In genomic region chr17:35554668-35555067, GRCh38 we compare ENCODE assay signal across 22 cellular contexts. TPM values are rescaled to one million over a fixed set of nuclear protein-coding genes. Genes with fewer than 3 reads are reported as not detected.
DNase-seq lines count a peak whose midpoint lies in the region; ATAC-seq, FAIRE-seq and TF ChIP-seq lines count a peak whose summit lies in the region.
"Had no signal": no experiment of that assay in that cellular context is flagged by ENCODE, and none has a peak within 500 bp of the region (broad histone marks: within the 10 kb centered on the region; RNA-seq: fewer than 3 reads in every experiment).

No MANE protein-coding gene starts in this region.

- FAIRE-seq in H1 (lab: Jason Lieb, UNC), result no peak
- FAIRE-seq: GM12891 had no signal

- POLR2A ChIA-PET in H1 (lab: Charles Lee; ENCODE audit: partially characterized antibody), result interaction anchor here (0.6 to 0.7 kb wide), 2 partner anchors 39 to 189 kb away, joined by 3 read pairs; no protein-coding TSS in a partner anchor

- no peak overlapping the region for H3K27ac ChIP-seq in H1 (ENCODE audit: low read depth, low read length)
- H3K27ac ChIP-seq in effector memory CD4-positive, alpha-beta T cell (ENCODE audit: insufficient read depth, low read length, poor library complexity, severe bottlenecking), result no peak overlapping the region
- H3K27ac ChIP-seq: RWPE1 had no signal

- H3K79me2 ChIP-seq in H1 (ENCODE audit: control insufficient read depth in 1 of 2, insufficient read depth in 2 of 2, low read length in 2 of 2), result no peaks in the 10 kb centered on the region

- no peaks in the 10 kb centered on the region for H3K36me3 Mint-ChIP-seq in natural killer cell treated with Interleukin-12 subunit alpha and Interleukin-12 subunit beta and Interleukin-15 and Interleukin-18, amount 100 ng/mL, for 72 hours
- H3K36me3 Mint-ChIP-seq in natural killer cell, result no peaks in the 10 kb centered on the region
- H3K36me3 Mint-ChIP-seq in type B pancreatic cell, result no peaks in the 10 kb centered on the region

- H3K4me1 ChIP-seq in H1 (replicated peaks in 1 of 4; ENCODE audit: control insufficient read depth in 3 of 4, insufficient read depth in 4 of 4, low read length in 3 of 4), result no peaks in the 10 kb centered on the region
- no peaks in the 10 kb centered on the region for H3K4me1 ChIP-seq in effector memory CD4-positive, alpha-beta T cell (ENCODE audit: control insufficient read depth, insufficient read depth, low read length, poor library complexity, severe bottlenecking)

- H3K79me1 ChIP-seq in H1 (ENCODE audit: low read depth, low read length), result no peaks in the 10 kb centered on the region

- no peak for TF ChIP-seq POLR2A in H1 (IDR thresholded peaks at IDR 0.05; ENCODE audit: control extremely low read depth in 1 of 2, low read depth in 2 of 2, low read length in 2 of 2)

- H2BK20ac ChIP-seq in H1 (ENCODE audit: low read length), result no peak overlapping the region

- WGBS in H1 (ENCODE audit: extremely low coverage in 1 of 2, insufficient coverage in 1 of 2, insufficient read length in 1 of 2, insufficient replicate concordance in 2 of 2, low coverage in 1 of 2, low lambda C conversion rate in 2 of 2, missing lambda C conversion rate in 1 of 2), 2 experiments, result 89% methylated on average over 5 of the region's 5 CpGs; no CpG with 5 or more reads in 1 of the 2 experiments

- no peak for TF ChIP-seq EP300 in H1 (IDR thresholded peaks at IDR 0.05; ENCODE audit: borderline replicate concordance in 1 of 2, low read depth in 2 of 2, low read length in 2 of 2)

- no peaks in the 10 kb centered on the region for H3K27me3 ChIP-seq in H1 (replicated peaks in 1 of 4; ENCODE audit: control insufficient read depth in 3 of 4, extremely low read depth in 1 of 4, insufficient read depth in 3 of 4, low read length in 3 of 4)
- H3K27me3 ChIP-seq in effector memory CD4-positive, alpha-beta T cell (replicated peaks; ENCODE audit: control insufficient read depth, insufficient read depth, low read length, poor library complexity, severe bottlenecking), result no peaks in the 10 kb centered on the region

- peak overlapping the region; percentile 93; the same call in 1 of the 2 replicates for H2AK5ac ChIP-seq in H1 (ENCODE audit: low read depth, low read length)

- H2BK120ac ChIP-seq in H1 (replicated peaks; ENCODE audit: low read depth, low read length), result no peak overlapping the region

- peak; percentile 31 for DNase-seq in activated CD4-positive, alpha-beta T cell treated with anti-CD3 and anti-CD28 coated beads for 48 hours
- no peak for DNase-seq in activated CD4-positive, alpha-beta T cell treated with anti-CD3 and anti-CD28 coated beads for 1 hour
- no peak for DNase-seq in natural killer cell treated with Interleukin-12 subunit alpha and Interleukin-12 subunit beta and Interleukin-15 and Interleukin-18, amount 100 ng/mL, for 72 hours (ENCODE audit: low spot score)
- no peak for DNase-seq in natural killer cell
- no peak for DNase-seq in H1 (ENCODE audit: low read depth in 1 of 2, low spot score in 2 of 2)
- no peak for DNase-seq in effector memory CD4-positive, alpha-beta T cell
- no peak for DNase-seq in posterior cingulate gyrus
- no peak for DNase-seq in type B pancreatic cell (ENCODE audit: extremely low spot score, unreplicated experiment)
- DNase-seq: CD4-positive, alpha-beta memory T cell; DMS79; NCI-H1048; NCI-H1436 treated with DMSO at 0.1 percent for 48 hours; NCI-H2029 treated with DMSO at 0.1 percent for 48 hours; NCI-H748 treated with DMSO at 0.1 percent for 48 hours; PC-3 had no signal

- H3K23me2 ChIP-seq in H1 (ENCODE audit: low read depth, low read length), result no peaks in the 10 kb centered on the region

- no peak overlapping the region for H3K27ac Mint-ChIP-seq in natural killer cell treated with Interleukin-12 subunit alpha and Interleukin-12 subunit beta and Interleukin-15 and Interleukin-18, amount 100 ng/mL, for 72 hours
- no peak overlapping the region for H3K27ac Mint-ChIP-seq in natural killer cell
- H3K27ac Mint-ChIP-seq in type B pancreatic cell, result no peak overlapping the region
- H3K27ac Mint-ChIP-seq: CD4-positive, alpha-beta memory T cell had no signal

- no peak overlapping the region for H2BK12ac ChIP-seq in H1 (ENCODE audit: low read depth, low read length)

- H2AFZ ChIP-seq in H1 (ENCODE audit: low read length), result no peak overlapping the region

- H4K8ac ChIP-seq in H1 (ENCODE audit: extremely low read depth, insufficient read depth, low read length), result no peak overlapping the region

- H3K4me3 Mint-ChIP-seq in natural killer cell treated with Interleukin-12 subunit alpha and Interleukin-12 subunit beta and Interleukin-15 and Interleukin-18, amount 100 ng/mL, for 72 hours, result no peak overlapping the region
- no peak overlapping the region for H3K4me3 Mint-ChIP-seq in natural killer cell
- H3K4me3 Mint-ChIP-seq in type B pancreatic cell, result no peak overlapping the region
- H3K4me3 Mint-ChIP-seq: CD4-positive, alpha-beta memory T cell had no signal

- no peak overlapping the region for H3K4me2 ChIP-seq in H1 (ENCODE audit: insufficient read depth in 1 of 2, low read depth in 2 of 2, low read length in 2 of 2)

- no peak overlapping the region for H3K4me3 ChIP-seq in H1 (ENCODE audit: extremely low read depth in 1 of 4, insufficient read depth in 2 of 4, low read depth in 3 of 4, low read length in 4 of 4)
- H3K4me3 ChIP-seq in effector memory CD4-positive, alpha-beta T cell (ENCODE audit: insufficient read depth, low read depth, low read length, poor library complexity, severe bottlenecking), result no peak overlapping the region

- no peak overlapping the region for H4K5ac ChIP-seq in H1 (ENCODE audit: insufficient read length, low read depth, low read length)

- H4K20me1 ChIP-seq in H1 (replicated peaks in 1 of 2; ENCODE audit: control insufficient read depth in 1 of 2, insufficient read depth in 2 of 2, low read length in 2 of 2), result no peaks in the 10 kb centered on the region

- intact Hi-C loops in natural killer cell (cut with micrococcal nuclease), result no loop called here
- intact Hi-C loops in posterior cingulate gyrus (cut with DNase I), result no loop called here

- no peaks in the 10 kb centered on the region for H3K36me3 ChIP-seq in H1 (ENCODE audit: control insufficient read depth in 2 of 4, insufficient read depth in 4 of 4, low read length in 3 of 4)
- no peaks in the 10 kb centered on the region for H3K36me3 ChIP-seq in effector memory CD4-positive, alpha-beta T cell (ENCODE audit: control insufficient read depth, insufficient read depth, low read length)

- ATAC-seq in natural killer cell treated with Interleukin-12 subunit alpha and Interleukin-12 subunit beta and Interleukin-15 and Interleukin-18, amount 100 ng/mL, for 72 hours, result peak; percentile 60 to 87
- ATAC-seq in natural killer cell, result no peak
- ATAC-seq: PC-3 had no signal

- TF ChIP-seq RAD21 in H1 (IDR thresholded peaks at IDR 0.05 in 1 of 2, conservative IDR thresholded peaks at IDR 0.05 in 1 of 2; ENCODE audit: low read depth in 2 of 2, low read length in 2 of 2), result no peak

- H3K4ac ChIP-seq in H1 (replicated peaks; ENCODE audit: insufficient read length, low read depth, low read length), result no peak overlapping the region

- no peak overlapping the region for H3K14ac ChIP-seq in H1 (ENCODE audit: insufficient read length)

- H3K23ac ChIP-seq in H1 (ENCODE audit: insufficient read length), result no peak overlapping the region

- no peak overlapping the region for H3K9ac ChIP-seq in H1 (replicated peaks in 1 of 4; ENCODE audit: extremely low read depth in 1 of 4, low read depth in 3 of 4, low read length in 3 of 4)

- no peaks in the 10 kb centered on the region for H3K9me3 Mint-ChIP-seq in natural killer cell treated with Interleukin-12 subunit alpha and Interleukin-12 subunit beta and Interleukin-15 and Interleukin-18, amount 100 ng/mL, for 72 hours
- H3K9me3 Mint-ChIP-seq in natural killer cell (no peaks in the 10 kb centered on the region), type B pancreatic cell (no peaks in the 10 kb centered on the region)
- H3K9me3 Mint-ChIP-seq: CD4-positive, alpha-beta memory T cell had no signal

- TF ChIP-seq CTCF in natural killer cell (IDR thresholded peaks at IDR 0.05), result no peak
- TF ChIP-seq CTCF in H1 (IDR thresholded peaks at IDR 0.05; ENCODE audit: control extremely low read depth in 1 of 3, insufficient read depth in 1 of 3, low read depth in 1 of 3, low read length in 3 of 3), result no peak
- TF ChIP-seq CTCF in type B pancreatic cell (conservative IDR thresholded peaks at IDR 0.05), result no peak

- H4K91ac ChIP-seq in H1 (replicated peaks; ENCODE audit: insufficient read length, low read length), result no peak overlapping the region

- no peak overlapping the region for H3K56ac ChIP-seq in H1 (replicated peaks; ENCODE audit: insufficient read length, low read depth, low read length)

- H2BK5ac ChIP-seq in H1 (ENCODE audit: low read depth, low read length), result no peak overlapping the region

- no peaks in the 10 kb centered on the region for H3K4me1 Mint-ChIP-seq in natural killer cell treated with Interleukin-12 subunit alpha and Interleukin-12 subunit beta and Interleukin-15 and Interleukin-18, amount 100 ng/mL, for 72 hours (ENCODE audit: low read depth in 2 of 2)
- H3K4me1 Mint-ChIP-seq in natural killer cell (no peaks in the 10 kb centered on the region), type B pancreatic cell (ENCODE audit: unreplicated experiment) (no peaks in the 10 kb centered on the region)
- H3K4me1 Mint-ChIP-seq: CD4-positive, alpha-beta memory T cell had no signal

- CTCF ChIA-PET in H1 (lab: Charles Lee; ENCODE audit: partially characterized antibody), result interaction anchor here (0.8 to 1.4 kb wide), 7 partner anchors 17 to 250 kb away, joined by 3 to 6 read pairs (median 3); partner anchors contain the start of gene SLFN12L

- no peak overlapping the region for H3K18ac ChIP-seq in H1 (ENCODE audit: extremely low read depth, low read length)

- H3K9me3 ChIP-seq in H1 (ENCODE audit: insufficient read depth in 2 of 2, low read depth in 1 of 2, low read length in 1 of 2), result no peaks in the 10 kb centered on the region
- no peaks in the 10 kb centered on the region for H3K9me3 ChIP-seq in effector memory CD4-positive, alpha-beta T cell (ENCODE audit: control insufficient read depth, low read length)

- H2BK15ac ChIP-seq in H1 (ENCODE audit: low read length), result no peak overlapping the region

- H3K27me3 Mint-ChIP-seq in natural killer cell treated with Interleukin-12 subunit alpha and Interleukin-12 subunit beta and Interleukin-15 and Interleukin-18, amount 100 ng/mL, for 72 hours, result peaks cover 0 to 13% of the 10 kb centered on the region in 2 donors
- H3K27me3 Mint-ChIP-seq in natural killer cell (ENCODE audit: low read depth in 2 of 2), result peaks cover 7 to 15% of the 10 kb centered on the region in 2 donors
- H3K27me3 Mint-ChIP-seq in type B pancreatic cell, result peaks cover 74% of the 10 kb centered on the region

RNA-seq across cellular contexts. Expression of gene SLFN14, which starts 6.0 kb away (rescaled TPM):
- total RNA-seq in natural killer cell treated with Interleukin-12 subunit alpha and Interleukin-12 subunit beta and Interleukin-15 and Interleukin-18, amount 100 ng/mL, for 72 hours, result not detected
- total RNA-seq in natural killer cell, result under 1 TPM in 2 of 3 donors, not detected in 1; 0.35 to 0.47 TPM
- not detected in 2 replicates for total RNA-seq in H1 (2021; fragmentation: NEBNext Ultra II Directional; extraction: Animal tissue kit (Norgen Biotek cat#: 25700))
- polyA plus RNA-seq in H1 (2011; rRNA removed), result 0.03 TPM in 1 of 2 replicates, not detected in the other
- not detected for polyA plus RNA-seq in H1 (2011; cell fraction: cytosol; rRNA removed)
- not detected for polyA plus RNA-seq in H1 (2011; cell fraction: nucleus; rRNA removed)
- not detected in 4 replicates for polyA plus RNA-seq in H1 (2012, experiment 1 of 2)
- polyA plus RNA-seq in H1 (2012, experiment 2 of 2), result not detected
- not detected for polyA plus RNA-seq in H1 (2013, experiment 1 of 2)
- polyA plus RNA-seq in H1 (2013, experiment 2 of 2), result not detected
- not detected in 2 replicates for polyA minus RNA-seq in H1 (2011; rRNA and poly(A)+ RNA removed)
- polyA minus RNA-seq in H1 (2011; cell fraction: cytosol; rRNA and poly(A)+ RNA removed), result not detected
- not detected for polyA minus RNA-seq in H1 (2011; cell fraction: nucleus; rRNA and poly(A)+ RNA removed)
- not detected in 2 replicates for total RNA-seq in type B pancreatic cell (ENCODE audit: low replicate concordance)
- total RNA-seq: A172; CD4-positive, alpha-beta memory T cell; H4; MCF 10A; NCI-H460; PC-3 had no signal
- polyA plus RNA-seq: BJ had no signal

RNA-seq across cellular contexts. Expression of gene SLFN12L, which starts 17.2 kb away (rescaled TPM):
- 10 to 100 TPM; 40.2 to 83.7 TPM for total RNA-seq in natural killer cell treated with Interleukin-12 subunit alpha and Interleukin-12 subunit beta and Interleukin-15 and Interleukin-18, amount 100 ng/mL, for 72 hours
- total RNA-seq in natural killer cell (100 to 1,000 TPM; 126 to 174 (median 130) TPM), type B pancreatic cell (ENCODE audit: low replicate concordance) (not detected in 2 replicates)
- total RNA-seq in H1 (2021; fragmentation: NEBNext Ultra II Directional; extraction: Animal tissue kit (Norgen Biotek cat#: 25700)), result not detected in 2 replicates
- not detected in 2 replicates for polyA plus RNA-seq in H1 (2011; rRNA removed)
- not detected for polyA plus RNA-seq in H1 (2011; cell fraction: cytosol; rRNA removed)
- polyA plus RNA-seq in H1 (2011; cell fraction: nucleus; rRNA removed), result not detected
- not detected in 4 replicates for polyA plus RNA-seq in H1 (2012, experiment 1 of 2)
- not detected for polyA plus RNA-seq in H1 (2012, experiment 2 of 2)
- polyA plus RNA-seq in H1 (2013, experiment 1 of 2), result not detected
- not detected for polyA plus RNA-seq in H1 (2013, experiment 2 of 2)
- not detected in 2 replicates for polyA minus RNA-seq in H1 (2011; rRNA and poly(A)+ RNA removed)
- not detected for polyA minus RNA-seq in H1 (2011; cell fraction: cytosol; rRNA and poly(A)+ RNA removed)
- polyA minus RNA-seq in H1 (2011; cell fraction: nucleus; rRNA and poly(A)+ RNA removed), result not detected
- total RNA-seq: A172, NCI-H460, PC-3 had no signal
- polyA plus RNA-seq: BJ had no signal

RNA-seq across cellular contexts. Expression of gene PEX12, which starts 23.7 kb away (rescaled TPM):
- total RNA-seq in natural killer cell treated with Interleukin-12 subunit alpha and Interleukin-12 subunit beta and Interleukin-15 and Interleukin-18, amount 100 ng/mL, for 72 hours, result 1 to 10 TPM; 3.5 to 4.5 TPM
- 1 to 10 TPM; 2.5 to 3.0 (median 2.9) TPM for total RNA-seq in natural killer cell
- 2.5 and 3.0 TPM in 2 replicates for total RNA-seq in H1 (2021; fragmentation: NEBNext Ultra II Directional; extraction: Animal tissue kit (Norgen Biotek cat#: 25700))
- 4.5 and 5.9 TPM in 2 replicates for polyA plus RNA-seq in H1 (2011; rRNA removed)
- 3.6 TPM for polyA plus RNA-seq in H1 (2011; cell fraction: cytosol; rRNA removed)
- polyA plus RNA-seq in H1 (2011; cell fraction: nucleus; rRNA removed), result 3.5 TPM
- polyA plus RNA-seq in H1 (2012, experiment 1 of 2), result 3.0 to 4.1 TPM (median 3.5 TPM) in 4 replicates
- polyA plus RNA-seq in H1 (2012, experiment 2 of 2), result 0.37 TPM
- 3.4 TPM for polyA plus RNA-seq in H1 (2013, experiment 1 of 2)
- polyA plus RNA-seq in H1 (2013, experiment 2 of 2), result 3.9 TPM
- polyA minus RNA-seq in H1 (2011; rRNA and poly(A)+ RNA removed), result 4.6 and 6.0 TPM in 2 replicates
- polyA minus RNA-seq in H1 (2011; cell fraction: cytosol; rRNA and poly(A)+ RNA removed), result 2.9 TPM
- 2.5 TPM for polyA minus RNA-seq in H1 (2011; cell fraction: nucleus; rRNA and poly(A)+ RNA removed)
- total RNA-seq in type B pancreatic cell (ENCODE audit: low replicate concordance), result 6.9 and 7.7 TPM in 2 replicates

RNA-seq across cellular contexts. Expression of gene AP2B1, which starts 32.5 kb away (rescaled TPM):
- 100 to 1,000 TPM; 158 to 171 TPM for total RNA-seq in natural killer cell treated with Interleukin-12 subunit alpha and Interleukin-12 subunit beta and Interleukin-15 and Interleukin-18, amount 100 ng/mL, for 72 hours
- 100 to 1,000 TPM; 111 to 148 (median 139) TPM for total RNA-seq in natural killer cell
- total RNA-seq in H1 (2021; fragmentation: NEBNext Ultra II Directional; extraction: Animal tissue kit (Norgen Biotek cat#: 25700)), result 194 and 199 TPM in 2 replicates
- polyA plus RNA-seq in H1 (2011; rRNA removed), result 63.4 and 95.5 TPM in 2 replicates
- 90.2 TPM for polyA plus RNA-seq in H1 (2011; cell fraction: cytosol; rRNA removed)
- polyA plus RNA-seq in H1 (2011; cell fraction: nucleus; rRNA removed), result 69.7 TPM
- 89.2 to 118 TPM (median 113 TPM) in 4 replicates for polyA plus RNA-seq in H1 (2012, experiment 1 of 2)
- 12.5 TPM for polyA plus RNA-seq in H1 (2012, experiment 2 of 2)
- 72.4 TPM for polyA plus RNA-seq in H1 (2013, experiment 1 of 2)
- 69.8 TPM for polyA plus RNA-seq in H1 (2013, experiment 2 of 2)
- polyA minus RNA-seq in H1 (2011; rRNA and poly(A)+ RNA removed), result 265 and 350 TPM in 2 replicates
- polyA minus RNA-seq in H1 (2011; cell fraction: cytosol; rRNA and poly(A)+ RNA removed), result 98.9 TPM
- polyA minus RNA-seq in H1 (2011; cell fraction: nucleus; rRNA and poly(A)+ RNA removed), result 115 TPM
- total RNA-seq in type B pancreatic cell (ENCODE audit: low replicate concordance), result 120 and 165 TPM in 2 replicates

Comparison
In these comparisons a context has a peak if more than half of its experiments do, and no peak if none do; other contexts are left out.
1. ATAC-seq: peak in natural killer cell treated with Interleukin-12 subunit alpha and Interleukin-12 subunit beta and Interleukin-15 and Interleukin-18, amount 100 ng/mL, for 72 hours (2 of 2); none in natural killer cell (0 of 3).
2. RNA of gene SLFN12L, which starts 17.2 kb away (total RNA-seq): 126 to 174 TPM in natural killer cell and 40.2 to 83.7 TPM in natural killer cell treated with Interleukin-12 subunit alpha and Interleukin-12 subunit beta and Interleukin-15 and Interleukin-18, amount 100 ng/mL, for 72 hours; not detected in H1 and not detected in type B pancreatic cell; every median in the first group is over 10 times any median in the second.